ENCODE assay signal across 11 cellular contexts in genomic region chr16:19691161-19691850, GRCh38. TPM values are rescaled to one million over a fixed set of nuclear protein-coding genes. Genes with fewer than 3 reads are reported as not detected.
DNase-seq lines count a peak whose midpoint lies in the region; ATAC-seq lines count a peak whose summit lies in the region.
"Had no signal": no experiment of that assay in that cellular context is flagged by ENCODE, and none has a peak within 500 bp of the region (broad histone marks: within the 10 kb centered on the region; RNA-seq: fewer than 3 reads in every experiment).

No MANE protein-coding gene starts in this region.

- DNase-seq in A172 (ENCODE audit: low spot score) (peak; percentile 41), KBM-7 (peak; percentile 20), mesendoderm (peak; percentile 31), AML-193 (lab: John Stamatoyannopoulos, UW) (no peak), dedifferentiated amniotic fluid mesenchymal stem cell (ENCODE audit: extremely low spot score) (no peak)
- no peak for DNase-seq in activated effector memory CD4-positive, alpha-beta T cell treated with anti-CD3 and anti-CD28 coated beads, Interleukin-2, amount 50 U/mL, for 16 hours
- DNase-seq: activated naive CD4-positive, alpha-beta T cell treated with anti-CD3 and anti-CD28 coated beads, Interleukin-2, amount 10 ng/mL, durations not matched to agents 7 days and 5 days; PC-9 had no signal

- peak overlapping the region; percentile 76 for H3K27ac Mint-ChIP-seq in dendritic cell treated with granulocyte-macrophage colony-stimulating factor and Interleukin-4, amounts not matched to agents 40 ng/mL and 50 ng/mL, for 4 days
- H3K27ac Mint-ChIP-seq: activated naive CD4-positive, alpha-beta T cell treated with anti-CD3 and anti-CD28 coated beads, Interleukin-2, amount 10 ng/mL, durations not matched to agents 7 days and 5 days had no signal

- H3K36me3 ChIP-seq in mesendoderm (ENCODE audit: control insufficient read depth, insufficient read depth, low read length) = no peaks in the 10 kb centered on the region

- H3K27ac ChIP-seq in mesendoderm (ENCODE audit: low read depth, low read length) = no peak overlapping the region
- H3K27ac ChIP-seq: PC-9, tibial artery had no signal

- no peak overlapping the region for H4K5ac ChIP-seq in mesendoderm (ENCODE audit: low read length)

- intact Hi-C loops in dendritic cell treated with granulocyte-macrophage colony-stimulating factor and Interleukin-4, amounts not matched to agents 40 ng/mL and 50 ng/mL, for 4 days (cut with micrococcal nuclease) = loop anchor here (10.0 kb wide), 1 partner anchor 193 kb away; the partner anchor contains the start of gene GPRC5B

- H2BK5ac ChIP-seq in mesendoderm (ENCODE audit: low read length) = no peak overlapping the region

- peaks cover 3% of the 10 kb centered on the region for H3K4me1 ChIP-seq in mesendoderm (ENCODE audit: control insufficient read depth, low read depth, low read length)

- H3K56ac ChIP-seq in mesendoderm (ENCODE audit: low read length) = no peak overlapping the region

- no peaks in the 10 kb centered on the region for H3K9me3 Mint-ChIP-seq in dendritic cell treated with granulocyte-macrophage colony-stimulating factor and Interleukin-4, amounts not matched to agents 40 ng/mL and 50 ng/mL, for 4 days
- H3K9me3 Mint-ChIP-seq: activated naive CD4-positive, alpha-beta T cell treated with anti-CD3 and anti-CD28 coated beads, Interleukin-2, amount 10 ng/mL, durations not matched to agents 7 days and 5 days had no signal

- no peaks in the 10 kb centered on the region for H3K27me3 Mint-ChIP-seq in dendritic cell treated with granulocyte-macrophage colony-stimulating factor and Interleukin-4, amounts not matched to agents 40 ng/mL and 50 ng/mL, for 4 days
- H3K27me3 Mint-ChIP-seq: activated naive CD4-positive, alpha-beta T cell treated with anti-CD3 and anti-CD28 coated beads, Interleukin-2, amount 10 ng/mL, durations not matched to agents 7 days and 5 days had no signal

- no peaks in the 10 kb centered on the region for H3K79me1 ChIP-seq in mesendoderm (ENCODE audit: low read length)

- no peak overlapping the region for H2BK15ac ChIP-seq in mesendoderm (replicated peaks; ENCODE audit: low read depth)

- no peak overlapping the region for H3K4me3 ChIP-seq in mesendoderm (ENCODE audit: low read length)
- H3K4me3 ChIP-seq: PC-9, tibial artery had no signal

- H3K4me3 Mint-ChIP-seq in dendritic cell treated with granulocyte-macrophage colony-stimulating factor and Interleukin-4, amounts not matched to agents 40 ng/mL and 50 ng/mL, for 4 days = no peak overlapping the region
- H3K4me3 Mint-ChIP-seq: activated naive CD4-positive, alpha-beta T cell treated with anti-CD3 and anti-CD28 coated beads, Interleukin-2, amount 10 ng/mL, durations not matched to agents 7 days and 5 days had no signal

- ATAC-seq in GM18520 (IDR thresholded peaks at IDR 0.05; ENCODE audit: unreplicated experiment) = no peak

- H3K79me2 ChIP-seq in mesendoderm (ENCODE audit: control insufficient read depth, insufficient read depth, low read length) = no peaks in the 10 kb centered on the region

- in situ Hi-C loops in KBM-7 (cut with MboI; ENCODE audit: low pct_unique_long_range_greater_than_20kb, low sequenced_read_pairs) = no loop called here

- peaks cover 29% of the 10 kb centered on the region for H3K4me1 Mint-ChIP-seq in dendritic cell treated with granulocyte-macrophage colony-stimulating factor and Interleukin-4, amounts not matched to agents 40 ng/mL and 50 ng/mL, for 4 days (ENCODE audit: low read depth)

- no peak overlapping the region for H2BK120ac ChIP-seq in mesendoderm (ENCODE audit: low read depth, low read length)

- H2AK5ac ChIP-seq in mesendoderm (ENCODE audit: low read length) = no peak overlapping the region

- H3K23ac ChIP-seq in mesendoderm (ENCODE audit: low read length) = no peak overlapping the region

- no peak overlapping the region for H3K4ac ChIP-seq in mesendoderm (ENCODE audit: low read depth, low read length)

- H3K27me3 ChIP-seq in mesendoderm (ENCODE audit: insufficient read depth, low read length, poor library complexity) = no peaks in the 10 kb centered on the region
- H3K27me3 ChIP-seq: tibial artery had no signal

- no CpG with 5 or more reads among the region's 18 CpGs for WGBS in mesendoderm (ENCODE audit: extremely low coverage, insufficient coverage, low lambda C conversion rate)

- H3K4me2 ChIP-seq in mesendoderm (ENCODE audit: low read length) = no peak overlapping the region
- H3K4me2 ChIP-seq: PC-9 had no signal

- no peak overlapping the region for H3K9ac ChIP-seq in mesendoderm (ENCODE audit: low read length)

- peaks cover 75% of the 10 kb centered on the region for H3K36me3 Mint-ChIP-seq in dendritic cell treated with granulocyte-macrophage colony-stimulating factor and Interleukin-4, amounts not matched to agents 40 ng/mL and 50 ng/mL, for 4 days (ENCODE audit: low read depth)

- no peak overlapping the region for H3K18ac ChIP-seq in mesendoderm (ENCODE audit: low read length)

- no peak overlapping the region for H4K8ac ChIP-seq in mesendoderm (ENCODE audit: low read depth, low read length)

RNA-seq across cellular contexts. Expression of gene KNOP1, which starts 26.7 kb away (rescaled TPM):
- 36.0 and 47.7 TPM in 2 replicates for total RNA-seq in A172 (2014; rRNA removed; shearing (Covaris generic))
- polyA plus RNA-seq in mesendoderm (2013, experiment 1 of 2) = 140 TPM
- polyA plus RNA-seq in mesendoderm (2013, experiment 2 of 2) = 147 TPM

RNA-seq across cellular contexts. Expression of gene IQCK, which starts 26.8 kb away (rescaled TPM):
- total RNA-seq in A172 (2014; rRNA removed; shearing (Covaris generic)) = 8.4 and 11.7 TPM in 2 replicates
- 4.0 TPM for polyA plus RNA-seq in mesendoderm (2013, experiment 1 of 2)
- 4.0 TPM for polyA plus RNA-seq in mesendoderm (2013, experiment 2 of 2)

Comparison
In these comparisons a context has a peak if more than half of its experiments do, and no peak if none do; other contexts are left out.
1. DNase-seq: peak in A172 (single experiment), KBM-7 (single experiment) and mesendoderm (single experiment); none in activated effector memory CD4-positive, alpha-beta T cell treated with anti-CD3 and anti-CD28 coated beads, Interleukin-2, amount 50 U/mL, for 16 hours (single experiment), AML-193 (0 of 2) and dedifferentiated amniotic fluid mesenchymal stem cell (single experiment).